1 cellular context compared by ENCODE assay signal in the genomic region with DNA sequence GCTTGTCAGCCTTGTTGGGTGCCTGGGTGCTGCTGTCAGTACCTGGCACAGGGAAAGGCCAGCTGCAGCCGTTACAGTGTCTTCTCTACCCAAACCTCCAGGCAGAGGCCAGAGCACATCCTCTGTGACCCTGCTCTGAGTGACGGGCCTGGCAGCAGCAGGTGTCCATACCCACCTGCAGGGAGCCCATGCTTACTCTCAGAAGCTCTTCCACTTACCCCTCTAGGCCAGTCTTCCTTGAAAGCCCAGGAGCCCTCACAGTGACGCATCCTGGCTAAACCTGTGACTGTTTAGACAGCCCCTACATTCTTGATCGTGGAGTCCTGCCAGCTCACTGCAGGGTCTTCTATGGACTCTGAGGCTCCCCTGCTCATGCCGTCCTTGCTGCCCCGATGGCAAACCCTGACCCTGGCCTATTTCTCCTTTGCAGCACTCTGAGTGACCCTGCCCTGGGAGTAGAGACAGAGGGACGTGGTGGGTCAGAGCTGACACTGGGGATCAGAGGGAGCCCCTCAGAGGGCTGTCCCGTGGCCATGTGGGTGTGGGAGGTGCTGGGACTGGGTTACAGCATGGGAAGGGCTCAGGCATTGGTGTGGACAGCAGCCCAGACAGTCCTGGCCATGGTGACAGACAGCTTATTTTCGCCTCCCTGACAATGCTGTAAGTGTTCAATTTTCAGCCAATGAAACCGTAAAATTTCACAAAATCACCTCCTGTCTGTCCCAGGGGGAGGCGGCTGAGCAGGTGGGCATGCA.
TF ChIP-seq lines count a peak whose summit lies in the region.

No MANE protein-coding gene starts in this region.

TF ChIP-seq in H1, 55 proteins besides CTCF, POLR2A, EP300 and RAD21:
- TF ChIP-seq, protein P1, sequence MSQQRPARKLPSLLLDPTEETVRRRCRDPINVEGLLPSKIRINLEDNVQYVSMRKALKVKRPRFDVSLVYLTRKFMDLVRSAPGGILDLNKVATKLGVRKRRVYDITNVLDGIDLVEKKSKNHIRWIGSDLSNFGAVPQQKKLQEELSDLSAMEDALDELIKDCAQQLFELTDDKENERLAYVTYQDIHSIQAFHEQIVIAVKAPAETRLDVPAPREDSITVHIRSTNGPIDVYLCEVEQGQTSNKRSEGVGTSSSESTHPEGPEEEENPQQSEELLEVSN (IDR thresholded peaks at IDR 0.05) = no peak
- TF ChIP-seq SIX5 (IDR thresholded peaks at IDR 0.05; ENCODE audit: low read depth, low read length) = no peak
- TF ChIP-seq GTF2F1 (IDR thresholded peaks at IDR 0.05; ENCODE audit: borderline replicate concordance, low read depth, low read length) = no peak
- TF ChIP-seq SIN3A (conservative IDR thresholded peaks at IDR 0.05 in 1 of 2, IDR thresholded peaks at IDR 0.05 in 1 of 2; ENCODE audit: low read depth in 1 of 2, low read length in 2 of 2) = no peak
- TF ChIP-seq POLR2AphosphoS5 (IDR thresholded peaks at IDR 0.05; ENCODE audit: low read depth, low read length) = no peak
- TF ChIP-seq TAF7 (optimal IDR thresholded peaks at IDR 0.05; ENCODE audit: borderline replicate concordance, low read depth, low read length) = no peak
- TF ChIP-seq EZH2 (IDR thresholded peaks at IDR 0.05; ENCODE audit: low read depth, low read length, severe bottlenecking) = no peak
- no peak for TF ChIP-seq PHF8 (conservative IDR thresholded peaks at IDR 0.05; ENCODE audit: low read depth, low read length)
- no peak for TF ChIP-seq CBX8 (IDR thresholded peaks at IDR 0.05; ENCODE audit: borderline replicate concordance, low read depth, low read length)
